Comparison of ENCODE assay signal across 12 cellular contexts in genomic region chr13:48125794-48126228, GRCh38. TPM values are rescaled to one million over a fixed set of nuclear protein-coding genes. Genes with fewer than 3 reads are reported as not detected.
DNase-seq lines count a peak whose midpoint lies in the region; ATAC-seq, FAIRE-seq and TF ChIP-seq lines count a peak whose summit lies in the region.
"Had no signal": no experiment of that assay in that cellular context is flagged by ENCODE, and none has a peak within 500 bp of the region (broad histone marks: within the 10 kb centered on the region; RNA-seq: fewer than 3 reads in every experiment).

No MANE protein-coding gene starts in this region.

- peaks cover 24% of the 10 kb centered on the region for H3K4me1 Mint-ChIP-seq in chondrocyte (ENCODE audit: low read depth)
- H3K4me1 Mint-ChIP-seq in naive thymus-derived CD4-positive, alpha-beta T cell = peaks cover 10 to 34% (median 26%) of the 10 kb centered on the region in 7 donors
- peaks cover 17% of the 10 kb centered on the region for H3K4me1 Mint-ChIP-seq in activated CD4-positive, alpha-beta T cell treated with anti-CD3 and anti-CD28 coated beads for 36 hours

- CTCF ChIA-PET in naive thymus-derived CD4-positive, alpha-beta T cell (lab: Charles Lee) = interaction anchor here (0.9 to 2.5 kb wide), 5 partner anchors 11 to 178 kb away, joined by 3 to 12 read pairs (median 3); partner anchors contain the start of genes MED4 and RB1
- CTCF ChIA-PET in activated CD4-positive, alpha-beta T cell treated with anti-CD3 and anti-CD28 coated beads for 36 hours (lab: Charles Lee) = interaction anchor here (0.9 to 2.2 kb wide), 4 partner anchors 8 to 455 kb away, joined by 3 to 17 read pairs (median 5); no protein-coding TSS in a partner anchor

- H4K20me1 ChIP-seq in keratinocyte (ENCODE audit: control insufficient read depth, extremely low read depth, insufficient read depth, low read length) = no peaks in the 10 kb centered on the region
- H4K20me1 ChIP-seq: BLaER1 had no signal

- H3K4me2 ChIP-seq in keratinocyte (ENCODE audit: control insufficient read depth, extremely low read depth, insufficient read depth, low read depth, low read length) = no peak overlapping the region
- H3K4me2 ChIP-seq: BLaER1 had no signal

- no peaks in the 10 kb centered on the region for H3K36me3 ChIP-seq in keratinocyte (ENCODE audit: control insufficient read depth in 2 of 2, extremely low read depth in 1 of 2, insufficient read depth in 2 of 2, low read length in 2 of 2)
- H3K36me3 ChIP-seq in rectal smooth muscle tissue (ENCODE audit: control insufficient read depth, insufficient read depth, low read length) = no peaks in the 10 kb centered on the region
- H3K36me3 ChIP-seq in naive thymus-derived CD4-positive, alpha-beta T cell (ENCODE audit: control insufficient read depth in 2 of 3, insufficient read depth in 3 of 3, low read length in 3 of 3) = no peaks in the 10 kb centered on the region
- H3K36me3 ChIP-seq: BLaER1 had no signal

- no peaks in the 10 kb centered on the region for H3K27me3 Mint-ChIP-seq in chondrocyte (ENCODE audit: low read depth)
- peaks cover 0 to 8% (median 0%) of the 10 kb centered on the region in 5 donors for H3K27me3 Mint-ChIP-seq in naive thymus-derived CD4-positive, alpha-beta T cell
- peaks cover 3% of the 10 kb centered on the region for H3K27me3 Mint-ChIP-seq in activated CD4-positive, alpha-beta T cell treated with anti-CD3 and anti-CD28 coated beads for 36 hours

- H3K79me2 ChIP-seq in keratinocyte (ENCODE audit: control insufficient read depth, insufficient read depth, low read length) = no peaks in the 10 kb centered on the region

- no peaks in the 10 kb centered on the region for H3K9me1 ChIP-seq in keratinocyte (ENCODE audit: control insufficient read depth, extremely low read depth, insufficient read depth, low read length)

- H3K9me3 Mint-ChIP-seq in chondrocyte (ENCODE audit: low read depth) = no peaks in the 10 kb centered on the region
- no peaks in the 10 kb centered on the region for H3K9me3 Mint-ChIP-seq in activated naive CD4-positive, alpha-beta T cell treated with anti-CD3 and anti-CD28 coated beads, Interleukin-2, amount 50 U/mL, for 72 hours
- H3K9me3 Mint-ChIP-seq in naive thymus-derived CD4-positive, alpha-beta T cell = no peaks in the 10 kb centered on the region
- no peaks in the 10 kb centered on the region for H3K9me3 Mint-ChIP-seq in activated CD4-positive, alpha-beta T cell treated with anti-CD3 and anti-CD28 coated beads for 36 hours (ENCODE audit: low read depth)

- FAIRE-seq in keratinocyte (lab: Jason Lieb, UNC) = peak; percentile 23

- peak overlapping the region; percentile 50 for H3K4me3 Mint-ChIP-seq in chondrocyte (ENCODE audit: unreplicated experiment)
- no peak overlapping the region for H3K4me3 Mint-ChIP-seq in naive thymus-derived CD4-positive, alpha-beta T cell
- no peak overlapping the region for H3K4me3 Mint-ChIP-seq in activated CD4-positive, alpha-beta T cell treated with anti-CD3 and anti-CD28 coated beads for 36 hours

- H3K9ac ChIP-seq in keratinocyte (ENCODE audit: control insufficient read depth, extremely low read depth, insufficient read depth, low read length) = no peak overlapping the region
- no peak overlapping the region for H3K9ac ChIP-seq in rectal smooth muscle tissue (ENCODE audit: low read length)
- H3K9ac ChIP-seq: BLaER1 had no signal

- H3K36me3 Mint-ChIP-seq in chondrocyte (ENCODE audit: low read depth) = no peaks in the 10 kb centered on the region
- no peaks in the 10 kb centered on the region for H3K36me3 Mint-ChIP-seq in activated naive CD4-positive, alpha-beta T cell treated with anti-CD3 and anti-CD28 coated beads, Interleukin-2, amount 50 U/mL, for 72 hours
- no peaks in the 10 kb centered on the region for H3K36me3 Mint-ChIP-seq in naive thymus-derived CD4-positive, alpha-beta T cell
- no peaks in the 10 kb centered on the region for H3K36me3 Mint-ChIP-seq in activated CD4-positive, alpha-beta T cell treated with anti-CD3 and anti-CD28 coated beads for 36 hours (ENCODE audit: low read depth)

- peaks cover 18% of the 10 kb centered on the region for H3K4me1 ChIP-seq in keratinocyte (ENCODE audit: control insufficient read depth, extremely low read depth, insufficient read depth, low read length)
- peaks cover 14% of the 10 kb centered on the region for H3K4me1 ChIP-seq in rectal smooth muscle tissue (ENCODE audit: control insufficient read depth, insufficient read depth, low read length)
- H3K4me1 ChIP-seq in naive thymus-derived CD4-positive, alpha-beta T cell (ENCODE audit: control insufficient read depth in 2 of 2, insufficient read depth in 2 of 2, low read length in 2 of 2) = peaks cover 5 to 15% of the 10 kb centered on the region in 2 donors

- DNase-seq in AG10803 (ENCODE audit: low read depth) (peak; percentile 43), chondrocyte (ENCODE audit: low spot score) (no peak), keratinocyte (ENCODE audit: low read depth, low spot score) (no peak)
- DNase-seq in activated naive CD4-positive, alpha-beta T cell treated with anti-CD3 and anti-CD28 coated beads, Interleukin-2, amount 50 U/mL, for 72 hours (ENCODE audit: low spot score in 2 of 2) = no peak
- no peak for DNase-seq in naive thymus-derived CD4-positive, alpha-beta T cell
- DNase-seq in activated CD4-positive, alpha-beta T cell treated with anti-CD3 and anti-CD28 coated beads for 36 hours = no peak
- DNase-seq: activated gamma-delta T cell treated with Interleukin-2 at 50 U/mL for 16 hours, MM.1S, NCI-H82 had no signal

- POLR2A ChIA-PET in naive thymus-derived CD4-positive, alpha-beta T cell (lab: Charles Lee) = interaction anchor here (1.2 to 2.7 kb wide), 4 partner anchors 61 to 110 kb away, joined by 4 to 50 read pairs (median 26); partner anchors contain the start of gene ITM2B
- POLR2A ChIA-PET in activated CD4-positive, alpha-beta T cell treated with anti-CD3 and anti-CD28 coated beads for 36 hours (lab: Charles Lee) = no interaction called here

- H3K27me3 ChIP-seq in keratinocyte (ENCODE audit: control insufficient read depth, extremely low read depth, insufficient read depth, low read length) (no peaks in the 10 kb centered on the region), rectal smooth muscle tissue (ENCODE audit: control insufficient read depth, insufficient read depth, low read length) (no peaks in the 10 kb centered on the region)
- H3K27me3 ChIP-seq in naive thymus-derived CD4-positive, alpha-beta T cell (ENCODE audit: control insufficient read depth in 2 of 2, insufficient read depth in 2 of 2, low read length in 2 of 2) = no peaks in the 10 kb centered on the region
- H3K27me3 ChIP-seq: BLaER1 had no signal

- no peak overlapping the region for H3K4me3 ChIP-seq in AG10803 (ENCODE audit: low read length)
- no peak overlapping the region for H3K4me3 ChIP-seq in keratinocyte (ENCODE audit: control insufficient read depth in 2 of 3, extremely low read depth in 1 of 3, insufficient read depth in 2 of 3, low read depth in 1 of 3, low read length in 3 of 3)
- H3K4me3 ChIP-seq in rectal smooth muscle tissue (ENCODE audit: low read length) = no peak overlapping the region
- no peak overlapping the region for H3K4me3 ChIP-seq in naive thymus-derived CD4-positive, alpha-beta T cell (ENCODE audit: low read length)
- H3K4me3 ChIP-seq: BLaER1 had no signal

- H3K27ac ChIP-seq in keratinocyte (ENCODE audit: control insufficient read depth, insufficient read depth, low read length) = no peak overlapping the region
- peak overlapping the region; percentile 76 for H3K27ac ChIP-seq in rectal smooth muscle tissue (ENCODE audit: low read depth, low read length)
- H3K27ac ChIP-seq in naive thymus-derived CD4-positive, alpha-beta T cell (ENCODE audit: low read depth, low read length) = no peak overlapping the region
- H3K27ac ChIP-seq: BLaER1 had no signal

- no peak overlapping the region for H2AFZ ChIP-seq in keratinocyte (ENCODE audit: control insufficient read depth, low read length)

- peak overlapping the region; percentile 92 for H3K27ac Mint-ChIP-seq in chondrocyte (ENCODE audit: unreplicated experiment)
- H3K27ac Mint-ChIP-seq in activated naive CD4-positive, alpha-beta T cell treated with anti-CD3 and anti-CD28 coated beads, Interleukin-2, amount 50 U/mL, for 72 hours = no peak overlapping the region
- peak overlapping the region in 3 of 9 donors; percentile 23 to 89 (median 70) for H3K27ac Mint-ChIP-seq in naive thymus-derived CD4-positive, alpha-beta T cell
- no peak overlapping the region for H3K27ac Mint-ChIP-seq in activated CD4-positive, alpha-beta T cell treated with anti-CD3 and anti-CD28 coated beads for 36 hours

- TF ChIP-seq CTCF in AG10803 (conservative IDR thresholded peaks at IDR 0.05; ENCODE audit: low read length) (no peak), chondrocyte (IDR thresholded peaks at IDR 0.05) (no peak), keratinocyte (optimal IDR thresholded peaks at IDR 0.05 in 1 of 3, IDR thresholded peaks at IDR 0.05 in 1 of 3, conservative IDR thresholded peaks at IDR 0.05 in 1 of 3; ENCODE audit: extremely low read depth in 1 of 3, insufficient read depth in 2 of 3, low read length in 3 of 3) (no peak)

- intact Hi-C loops in naive thymus-derived CD4-positive, alpha-beta T cell (cut with micrococcal nuclease) = loop anchor here (2.0 to 5.0 kb wide), 3 partner anchors 31 to 277 kb away; partner anchors contain the start of gene MED4 (in 1 of the 2)
- intact Hi-C loops in activated CD4-positive, alpha-beta T cell treated with anti-CD3 and anti-CD28 coated beads for 36 hours (cut with DNase I, micrococcal nuclease) = loop anchor here (2.0 to 5.0 kb wide), 3 partner anchors 61 to 191 kb away; partner anchors contain the start of gene RB1 (in 1 of the 2)

- dilution Hi-C loops in keratinocyte (cut with MboI; ENCODE audit: extremely low pct_ligation_motif_present, low sequenced_read_pairs) = no loop called here

- no peaks in the 10 kb centered on the region for H3K9me3 ChIP-seq in keratinocyte (ENCODE audit: control insufficient read depth, low read depth, low read length)
- no peaks in the 10 kb centered on the region for H3K9me3 ChIP-seq in naive thymus-derived CD4-positive, alpha-beta T cell (ENCODE audit: control insufficient read depth in 2 of 3, low read length in 3 of 3)
- H3K9me3 ChIP-seq: BLaER1 had no signal

- no peak for ATAC-seq in HG02798 (IDR thresholded peaks at IDR 0.05; ENCODE audit: poor library complexity, unreplicated experiment)
- ATAC-seq in activated naive CD4-positive, alpha-beta T cell treated with anti-CD3 and anti-CD28 coated beads, Interleukin-2, amount 50 U/mL, for 72 hours = no peak
- no peak for ATAC-seq in naive thymus-derived CD4-positive, alpha-beta T cell
- no peak for ATAC-seq in activated CD4-positive, alpha-beta T cell treated with anti-CD3 and anti-CD28 coated beads for 36 hours

RNA-seq across cellular contexts. Expression of gene MED4, which starts 30.9 kb away (rescaled TPM):
- total RNA-seq in chondrocyte = 32.5 to 45.1 TPM (median 34.6 TPM) in 3 replicates
- polyA plus RNA-seq in keratinocyte = 49.5 to 62.4 TPM (median 51.2 TPM) in 3 replicates
- 120 TPM for polyA plus RNA-seq in keratinocyte (2011; ENCODE audit: low read depth)
- 43.9 and 69.2 TPM in 2 replicates for polyA plus RNA-seq in keratinocyte (2011; cell fraction: cytosol; rRNA removed)
- polyA plus RNA-seq in keratinocyte (2011; cell fraction: nucleus; rRNA removed) = 30.0 and 37.0 TPM in 2 replicates
- 36.8 and 49.4 TPM in 2 replicates for polyA plus RNA-seq in keratinocyte (2012; ENCODE audit: low replicate concordance)
- 11.6 to 19.8 TPM (median 15.4 TPM) in 3 replicates for polyA minus RNA-seq in keratinocyte
- 12.1 TPM for polyA minus RNA-seq in keratinocyte (2011; cell fraction: cytosol; rRNA and poly(A)+ RNA removed)
- polyA minus RNA-seq in keratinocyte (2011; cell fraction: nucleus; rRNA and poly(A)+ RNA removed) = 4.2 and 13.4 TPM in 2 replicates
- 10 to 100 TPM; 51.5 to 70.4 TPM for total RNA-seq in activated naive CD4-positive, alpha-beta T cell treated with anti-CD3 and anti-CD28 coated beads, Interleukin-2, amount 50 U/mL, for 72 hours
- total RNA-seq in naive thymus-derived CD4-positive, alpha-beta T cell = 10 to 100 TPM; 43.4 to 60.9 (median 50.0) TPM
- polyA plus RNA-seq in naive thymus-derived CD4-positive, alpha-beta T cell = 10 to 100 TPM; 79.8 to 90.0 TPM
- total RNA-seq in activated CD4-positive, alpha-beta T cell treated with anti-CD3 and anti-CD28 coated beads for 36 hours = 10 to 100 TPM; 53.5 to 62.7 TPM
